In the genomic region with DNA sequence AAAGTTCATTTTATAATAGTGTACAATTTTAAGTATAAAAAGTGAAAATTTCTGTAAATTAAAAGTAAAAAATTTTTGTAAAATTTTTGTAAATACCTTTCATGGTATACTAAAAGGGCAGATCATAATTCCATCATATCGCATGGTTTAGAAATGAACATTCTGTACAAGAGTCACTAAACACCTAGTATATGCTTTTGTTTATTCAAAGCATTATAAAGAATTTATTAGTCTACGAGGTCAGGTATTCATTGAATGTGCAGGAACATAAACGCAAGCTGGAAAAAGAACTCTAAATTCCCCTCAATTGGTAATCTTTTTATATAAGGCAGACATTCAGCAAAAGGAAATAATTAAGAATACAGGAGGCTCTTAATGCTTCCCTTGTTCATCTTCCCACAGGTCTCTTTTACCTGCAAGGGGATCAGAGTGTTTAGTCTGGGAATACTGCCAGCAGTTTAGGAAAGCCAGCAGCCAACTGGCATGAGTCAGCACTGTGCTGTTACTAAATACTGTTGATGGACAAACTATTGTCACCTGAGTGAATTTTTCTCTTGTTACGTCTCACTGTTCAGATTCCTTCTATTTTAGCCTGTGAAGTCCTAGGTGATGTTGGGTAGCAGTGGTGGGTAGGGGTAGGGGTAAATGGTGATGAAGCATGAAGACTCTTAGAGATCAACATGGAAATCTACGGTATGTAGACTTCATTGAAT, we compare ENCODE assay signal across 9 cellular contexts.
A peak's percentile ranks its signal among the peaks of the same experiment; 100 is the strongest.
DNase-seq lines count a peak whose midpoint lies in the region; ATAC-seq, FAIRE-seq and TF ChIP-seq lines count a peak whose summit lies in the region.
"Had no signal": no experiment of that assay in that cellular context is flagged by ENCODE, and none has a peak within 500 bp of the region (broad histone marks: within the 10 kb centered on the region; RNA-seq: fewer than 3 reads in every experiment).

No MANE protein-coding gene starts in this region.

- H3K9ac ChIP-seq in kidney (ENCODE audit: low read length in 2 of 2): no peak overlapping the region

- no peak for ATAC-seq in GM18517 (IDR thresholded peaks at IDR 0.05; ENCODE audit: unreplicated experiment)
- ATAC-seq: T-helper 17 cell had no signal

- H3K27ac ChIP-seq in kidney (ENCODE audit: low read depth in 2 of 2, low read length in 2 of 2): no peak overlapping the region

- peaks cover 0 to 2% of the 10 kb centered on the region in 2 donors for H3K4me1 ChIP-seq in kidney (ENCODE audit: control insufficient read depth in 1 of 2, insufficient read depth in 1 of 2, low read depth in 1 of 2, low read length in 2 of 2)

- no peak overlapping the region for H3K4me3 ChIP-seq in astrocyte of the cerebellum (ENCODE audit: low read depth, low read length)
- no peak overlapping the region for H3K4me3 ChIP-seq in kidney (ENCODE audit: low read length in 2 of 2)

- FAIRE-seq in kidney (lab: Jason Lieb, UNC): peak; percentile 46

- H3K36me3 ChIP-seq in kidney (ENCODE audit: control insufficient read depth in 1 of 2, insufficient read depth in 2 of 2, low read length in 2 of 2): peaks cover 16 to 26% of the 10 kb centered on the region in 2 donors

- peak; percentile 78 for DNase-seq in A172 (ENCODE audit: low spot score)
- peak; percentile 1 for DNase-seq in HuH-7 (ENCODE audit: low spot score)
- DNase-seq in astrocyte of the cerebellum (ENCODE audit: low read depth): peak; percentile 37
- no peak for DNase-seq in kidney
- DNase-seq in GF-D8 (lab: John Stamatoyannopoulos, UW): no peak
- no peak for DNase-seq in stimulated activated naive CD4-positive, alpha-beta T cell (lab: John Stamatoyannopoulos, UW)
- no peak for DNase-seq in middle frontal gyrus (ENCODE audit: extremely low spot score, low spot score)
- DNase-seq: T-helper 17 cell had no signal

- TF ChIP-seq CTCF in astrocyte of the cerebellum (IDR thresholded peaks at IDR 0.05; ENCODE audit: low read depth, low read length, missing control alignments) (no peak), kidney (IDR thresholded peaks at IDR 0.05; ENCODE audit: borderline replicate concordance, extremely low read depth, insufficient read depth) (no peak)

- H3K9me3 ChIP-seq in kidney (ENCODE audit: control insufficient read depth in 1 of 2, low read length in 2 of 2): no peaks in the 10 kb centered on the region

- intact Hi-C loops in kidney (cut with DNase I): no loop called here

- in situ Hi-C loops in astrocyte of the cerebellum (cut with HindIII; ENCODE audit: low sequenced_read_pairs): no loop called here

Comparison
In these comparisons a context has a peak if more than half of its experiments do, and no peak if none do; other contexts are left out.
1. DNase-seq: peak in A172 (single experiment), HuH-7 (single experiment) and astrocyte of the cerebellum (single experiment); none in kidney (single experiment), GF-D8 (single experiment), stimulated activated naive CD4-positive, alpha-beta T cell (0 of 6) and middle frontal gyrus (single experiment).